Comparison of ENCODE assay signal across 1 cellular context in the genomic region with DNA sequence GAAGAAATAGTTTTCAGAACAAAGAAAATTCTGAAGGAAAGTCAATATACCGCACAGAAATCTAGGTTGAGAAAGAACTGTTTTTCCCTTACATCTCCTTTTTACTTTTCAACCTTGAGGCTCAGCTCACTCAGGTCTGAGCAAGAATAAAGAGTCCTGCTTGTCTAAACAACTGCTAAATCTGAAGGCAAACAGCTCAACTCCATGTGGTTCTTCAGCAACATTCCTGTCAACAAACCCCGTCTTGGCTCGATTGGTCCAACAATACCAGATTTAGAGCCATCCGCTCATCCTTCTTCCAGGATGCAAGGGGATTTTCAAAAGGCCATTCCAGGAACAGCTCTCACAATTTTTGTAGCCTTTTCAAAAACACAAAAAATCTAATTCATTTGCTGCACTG.
TF ChIP-seq lines count a peak whose summit lies in the region.

No MANE protein-coding gene starts in this region.

TF ChIP-seq in HCT116, 20 proteins besides CTCF, POLR2A, EP300 and RAD21 (continued from another document):
- TF ChIP-seq, protein P1, sequence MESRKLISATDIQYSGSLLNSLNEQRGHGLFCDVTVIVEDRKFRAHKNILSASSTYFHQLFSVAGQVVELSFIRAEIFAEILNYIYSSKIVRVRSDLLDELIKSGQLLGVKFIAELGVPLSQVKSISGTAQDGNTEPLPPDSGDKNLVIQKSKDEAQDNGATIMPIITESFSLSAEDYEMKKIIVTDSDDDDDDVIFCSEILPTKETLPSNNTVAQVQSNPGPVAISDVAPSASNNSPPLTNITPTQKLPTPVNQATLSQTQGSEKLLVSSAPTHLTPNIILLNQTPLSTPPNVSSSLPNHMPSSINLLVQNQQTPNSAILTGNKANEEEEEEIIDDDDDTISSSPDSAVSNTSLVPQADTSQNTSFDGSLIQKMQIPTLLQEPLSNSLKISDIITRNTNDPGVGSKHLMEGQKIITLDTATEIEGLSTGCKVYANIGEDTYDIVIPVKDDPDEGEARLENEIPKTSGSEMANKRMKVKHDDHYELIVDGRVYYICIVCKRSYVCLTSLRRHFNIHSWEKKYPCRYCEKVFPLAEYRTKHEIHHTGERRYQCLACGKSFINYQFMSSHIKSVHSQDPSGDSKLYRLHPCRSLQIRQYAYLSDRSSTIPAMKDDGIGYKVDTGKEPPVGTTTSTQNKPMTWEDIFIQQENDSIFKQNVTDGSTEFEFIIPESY (IDR thresholded peaks at IDR 0.05; ENCODE audit: extremely low read depth, insufficient replicate concordance, low read length), result no peak
- TF ChIP-seq, protein P2, sequence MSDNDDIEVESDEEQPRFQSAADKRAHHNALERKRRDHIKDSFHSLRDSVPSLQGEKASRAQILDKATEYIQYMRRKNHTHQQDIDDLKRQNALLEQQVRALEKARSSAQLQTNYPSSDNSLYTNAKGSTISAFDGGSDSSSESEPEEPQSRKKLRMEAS (IDR thresholded peaks at IDR 0.05), result no peak
- TF ChIP-seq SRF (IDR thresholded peaks at IDR 0.05; ENCODE audit: low read depth) (no peak), EZH2phosphoT487 (IDR thresholded peaks at IDR 0.05; ENCODE audit: borderline replicate concordance) (no peak)
